In the genomic region with DNA sequence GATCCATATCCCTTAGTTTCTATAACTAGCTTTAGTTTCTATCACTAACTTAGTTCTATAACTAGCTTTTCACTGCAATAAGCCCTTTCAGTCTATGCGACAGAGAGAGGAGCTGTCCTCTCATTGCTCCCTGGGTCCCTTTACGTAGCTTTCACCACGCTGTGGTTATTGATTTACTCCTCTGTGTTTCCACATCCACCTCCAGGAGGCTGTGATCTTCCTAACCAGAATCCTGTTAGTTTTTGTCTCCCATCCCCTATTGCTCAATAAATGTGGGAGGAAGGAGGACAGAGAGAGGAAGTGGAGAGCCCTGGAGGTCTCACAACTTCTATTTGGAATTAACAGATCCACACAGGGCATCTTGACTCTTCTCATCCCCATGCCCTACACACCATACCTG, we compare ENCODE assay signal across 22 cellular contexts.
DNase-seq lines count a peak whose midpoint lies in the region; ATAC-seq and TF ChIP-seq lines count a peak whose summit lies in the region.
"Had no signal": no experiment of that assay in that cellular context is flagged by ENCODE, and none has a peak within 500 bp of the region (broad histone marks: within the 10 kb centered on the region; RNA-seq: fewer than 3 reads in every experiment).

No MANE protein-coding gene starts in this region.

- peak overlapping the region; percentile 73 for H3K9ac ChIP-seq in adipocyte (ENCODE audit: low read length)
- H3K9ac ChIP-seq: KMS-11 had no signal

- intact Hi-C loops in psoas muscle (cut with DNase I), result loop anchor here in 1 of 2 donors (10.0 kb wide), 1 partner anchor 1967 kb away; no protein-coding TSS in a partner anchor
- intact Hi-C loops in upper lobe of right lung (cut with DNase I), result no loop called here

- WGBS in psoas muscle, 3 donors, result 80 to 89% (median 84%) methylated on average over 3 of the region's 3 CpGs

- H3K4me1 ChIP-seq in adipocyte (ENCODE audit: control insufficient read depth, insufficient read depth, low read length), result peaks cover 59% of the 10 kb centered on the region
- no peaks in the 10 kb centered on the region for H3K4me1 ChIP-seq in psoas muscle
- H3K4me1 ChIP-seq in upper lobe of right lung, result peaks cover 10% of the 10 kb centered on the region
- H3K4me1 ChIP-seq: Caco-2 had no signal

- ATAC-seq in psoas muscle (no peak), upper lobe of right lung (no peak), GM19455 (IDR thresholded peaks at IDR 0.05; ENCODE audit: unreplicated experiment) (no peak)
- ATAC-seq: esophagus mucosa, HCT116 had no signal

- H3K4me3 ChIP-seq in adipocyte (ENCODE audit: low read length) (no peak overlapping the region), fibroblast of villous mesenchyme (ENCODE audit: low read depth, low read length) (no peak overlapping the region), psoas muscle (no peak overlapping the region), upper lobe of right lung (no peak overlapping the region)
- H3K4me3 ChIP-seq: dorsolateral prefrontal cortex, PC-9, SJSA1 had no signal

- H3K9me3 ChIP-seq in adipocyte (ENCODE audit: control insufficient read depth, low read length), result no peaks in the 10 kb centered on the region
- H3K9me3 ChIP-seq in psoas muscle, result no peaks in the 10 kb centered on the region
- no peaks in the 10 kb centered on the region for H3K9me3 ChIP-seq in upper lobe of right lung
- H3K9me3 ChIP-seq: Caco-2 had no signal

- H3K27me3 ChIP-seq in adipocyte (replicated peaks; ENCODE audit: control insufficient read depth, insufficient read depth, low read length) (no peaks in the 10 kb centered on the region), psoas muscle (ENCODE audit: insufficient read depth in 3 of 3, low read length in 2 of 3) (peaks cover 0 to 6% (median 0%) of the 10 kb centered on the region in 3 donors), upper lobe of right lung (no peaks in the 10 kb centered on the region)
- H3K27me3 ChIP-seq: SJSA1 had no signal

- no peak for TF ChIP-seq CTCF in fibroblast of villous mesenchyme (IDR thresholded peaks at IDR 0.05; ENCODE audit: insufficient read depth, low read depth, low read length)
- TF ChIP-seq CTCF in psoas muscle (IDR thresholded peaks at IDR 0.05), result no peak
- no peak for TF ChIP-seq CTCF in upper lobe of right lung (IDR thresholded peaks at IDR 0.05)

- DNase-seq in adipocyte (ENCODE audit: low read depth) (no peak), fibroblast of villous mesenchyme (ENCODE audit: low read depth) (peak; percentile 62), psoas muscle (no peak), upper lobe of right lung (no peak), NCI-H2029 treated with DMSO at 0.1 percent for 48 hours (lab: John Stamatoyannopoulos, UW) (no peak), NCI-H345 (lab: John Stamatoyannopoulos, UW) (no peak)
- DNase-seq: activated B cell treated with CpG ODN at 0.5 μM for 24 hours; activated CD8-positive, alpha-beta memory T cell treated with anti-CD3 and anti-CD28 coated beads for 24 hours; activated naive CD8-positive, alpha-beta T cell treated with anti-CD3 and anti-CD28 coated beads for 36 hours; Caco-2; dorsolateral prefrontal cortex; NCI-H1092; NCI-H2081 treated with DMSO at 0.1 percent for 48 hours; PC-9; retina; stimulated activated naive CD4-positive, alpha-beta T cell treated with Interleukin-2 at 50 U/mL for 16 hours; T-helper 2 cell had no signal

- H3K27ac ChIP-seq in psoas muscle, result peak overlapping the region; percentile 55
- H3K27ac ChIP-seq in upper lobe of right lung, result peak overlapping the region; percentile 51
- H3K27ac ChIP-seq: KMS-11, PC-9, SJSA1 had no signal

- H3K36me3 ChIP-seq in adipocyte (ENCODE audit: control insufficient read depth, insufficient read depth, low read length, severe bottlenecking) (no peaks in the 10 kb centered on the region), psoas muscle (ENCODE audit: insufficient read depth in 1 of 2, low read depth in 1 of 2) (no peaks in the 10 kb centered on the region), upper lobe of right lung (no peaks in the 10 kb centered on the region)
- H3K36me3 ChIP-seq: SJSA1 had no signal
